Comparison of ENCODE assay signal across 9 cellular contexts in genomic region chr5:122704247-122705036, GRCh38.
DNase-seq lines count a peak whose midpoint lies in the region; ATAC-seq and TF ChIP-seq lines count a peak whose summit lies in the region.
"Had no signal": no experiment of that assay in that cellular context is flagged by ENCODE, and none has a peak within 500 bp of the region (broad histone marks: within the 10 kb centered on the region; RNA-seq: fewer than 3 reads in every experiment).

No MANE protein-coding gene starts in this region.

- no peak overlapping the region for H3K27ac Mint-ChIP-seq in activated CD4-positive, alpha-beta T cell treated with anti-CD3 and anti-CD28 coated beads for 36 hours

- ATAC-seq in lung (ENCODE audit: insufficient read depth, low FRiP score) (peak; percentile 72), GM18858 (IDR thresholded peaks at IDR 0.05; ENCODE audit: unreplicated experiment) (no peak), GM19035 (IDR thresholded peaks at IDR 0.05; ENCODE audit: unreplicated experiment) (no peak)
- no peak for ATAC-seq in activated CD4-positive, alpha-beta T cell treated with anti-CD3 and anti-CD28 coated beads for 36 hours

- peak; percentile 31 for DNase-seq in NCI-H2107 treated with DMSO at 0.1 percent for 48 hours (lab: John Stamatoyannopoulos, UW; ENCODE audit: unreplicated experiment)
- DNase-seq in NCI-H2107 (lab: John Stamatoyannopoulos, UW): no peak
- DNase-seq in NCI-H69 (lab: John Stamatoyannopoulos, UW): peak; percentile 74
- peak; percentile 33 for DNase-seq in cerebellar cortex (ENCODE audit: low spot score)
- DNase-seq in lung (ENCODE audit: low spot score): no peak
- no peak for DNase-seq in activated CD4-positive, alpha-beta T cell treated with anti-CD3 and anti-CD28 coated beads for 36 hours

- POLR2A ChIA-PET in activated CD4-positive, alpha-beta T cell treated with anti-CD3 and anti-CD28 coated beads for 36 hours (lab: Charles Lee): no interaction called here

- H3K36me3 ChIP-seq in lung (ENCODE audit: control insufficient read depth in 2 of 2, insufficient read depth in 2 of 2, low read length in 2 of 2): no peaks in the 10 kb centered on the region
- H3K36me3 ChIP-seq: BLaER1 treated with 17β-estradiol and CSF1 and Interleukin-3, amounts not matched to agents 10 nM and 100 nM had no signal

- no peak for TF ChIP-seq CTCF in lung (IDR thresholded peaks at IDR 0.05; ENCODE audit: control extremely low read depth, extremely low read depth)

- no peaks in the 10 kb centered on the region for H3K9me3 ChIP-seq in lung (ENCODE audit: control insufficient read depth in 2 of 2, insufficient read depth in 1 of 2, low read length in 1 of 2)
- H3K9me3 ChIP-seq: BLaER1 treated with 17β-estradiol and CSF1 and Interleukin-3, amounts not matched to agents 10 nM and 100 nM had no signal

- H3K9me3 Mint-ChIP-seq in activated CD4-positive, alpha-beta T cell treated with anti-CD3 and anti-CD28 coated beads for 36 hours (ENCODE audit: low read depth): no peaks in the 10 kb centered on the region

- no peaks in the 10 kb centered on the region for H3K36me3 Mint-ChIP-seq in activated CD4-positive, alpha-beta T cell treated with anti-CD3 and anti-CD28 coated beads for 36 hours (ENCODE audit: low read depth)

- CTCF ChIA-PET in activated CD4-positive, alpha-beta T cell treated with anti-CD3 and anti-CD28 coated beads for 36 hours (lab: Charles Lee): interaction anchor here (0.5 to 1.5 kb wide), 11 partner anchors 9 to 644 kb away, joined by 3 to 8 read pairs (median 4); no protein-coding TSS in a partner anchor

- no peak overlapping the region for H3K4me3 Mint-ChIP-seq in activated CD4-positive, alpha-beta T cell treated with anti-CD3 and anti-CD28 coated beads for 36 hours

- no peaks in the 10 kb centered on the region for H3K27me3 ChIP-seq in lung (ENCODE audit: control insufficient read depth, insufficient read depth)
- H3K27me3 ChIP-seq: BLaER1 treated with 17β-estradiol and CSF1 and Interleukin-3, amounts not matched to agents 10 nM and 100 nM had no signal

- H3K4me3 ChIP-seq in lung: no peak overlapping the region
- H3K4me3 ChIP-seq: BLaER1 treated with 17β-estradiol and CSF1 and Interleukin-3, amounts not matched to agents 10 nM and 100 nM had no signal

- peaks cover 3% of the 10 kb centered on the region for H3K4me1 Mint-ChIP-seq in activated CD4-positive, alpha-beta T cell treated with anti-CD3 and anti-CD28 coated beads for 36 hours

- intact Hi-C loops in activated CD4-positive, alpha-beta T cell treated with anti-CD3 and anti-CD28 coated beads for 36 hours (cut with DNase I, micrococcal nuclease): loop anchor here in 1 of 2 experiments (2.0 kb wide), 1 partner anchor 296 kb away; no protein-coding TSS in a partner anchor

- H3K27ac ChIP-seq in lung (ENCODE audit: low read depth in 1 of 2, low read length in 1 of 2): no peak overlapping the region

- WGBS in lung, 2 donors: 73 to 78% methylated on average over 4 of the region's 4 CpGs

- H3K27me3 Mint-ChIP-seq in activated CD4-positive, alpha-beta T cell treated with anti-CD3 and anti-CD28 coated beads for 36 hours: peaks cover 8% of the 10 kb centered on the region

- H3K4me1 ChIP-seq in lung (ENCODE audit: control insufficient read depth in 2 of 2, insufficient read depth in 2 of 2, low read length in 2 of 2): no peaks in the 10 kb centered on the region

Comparison
In these comparisons a context has a peak if more than half of its experiments do, and no peak if none do; other contexts are left out.
1. DNase-seq: peak in NCI-H2107 treated with DMSO at 0.1 percent for 48 hours (single experiment), NCI-H69 (single experiment) and cerebellar cortex (single experiment); none in NCI-H2107 (single experiment), lung (single experiment) and activated CD4-positive, alpha-beta T cell treated with anti-CD3 and anti-CD28 coated beads for 36 hours (single experiment).